Comparison of ENCODE assay signal across 1 cellular context in genomic region chr9:104779946-104780539, GRCh38.
TF ChIP-seq lines count a peak whose summit lies in the region.

No MANE protein-coding gene starts in this region.

TF ChIP-seq in GM23338, 12 proteins besides CTCF, POLR2A, EP300 and RAD21 (continued from another document):
- TF ChIP-seq ETS1 (IDR thresholded peaks at IDR 0.05) (no peak), ZNF462 (CRISPR knock-in tag; IDR thresholded peaks at IDR 0.05) (no peak), STAT1 (IDR thresholded peaks at IDR 0.05; ENCODE audit: unreplicated experiment) (no peak)
